ENCODE assay signal across 1 cellular context in the genomic region with DNA sequence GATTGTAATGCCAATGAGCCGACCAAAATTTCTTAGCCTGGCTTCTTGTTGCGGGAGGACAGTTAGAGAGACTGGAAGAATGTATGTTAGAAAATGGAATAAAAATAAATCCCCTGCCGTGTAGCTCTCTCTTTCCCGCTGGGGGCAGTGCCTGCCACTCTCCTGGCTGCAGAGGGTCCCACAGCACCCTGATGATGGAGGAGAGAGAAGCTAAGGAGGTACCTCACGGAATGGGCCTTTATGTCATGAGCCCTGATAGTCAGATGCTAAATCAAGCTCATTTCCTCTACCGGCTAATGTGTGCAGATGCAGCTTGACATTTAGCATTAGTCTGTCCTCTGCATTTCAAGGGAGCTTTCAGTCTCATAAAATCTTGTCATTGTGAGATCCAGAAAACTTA.
TF ChIP-seq lines count a peak whose summit lies in the region.

No MANE protein-coding gene starts in this region.

TF ChIP-seq in GM23338, 12 proteins besides CTCF, POLR2A, EP300 and RAD21:
- TF ChIP-seq, protein P1, sequence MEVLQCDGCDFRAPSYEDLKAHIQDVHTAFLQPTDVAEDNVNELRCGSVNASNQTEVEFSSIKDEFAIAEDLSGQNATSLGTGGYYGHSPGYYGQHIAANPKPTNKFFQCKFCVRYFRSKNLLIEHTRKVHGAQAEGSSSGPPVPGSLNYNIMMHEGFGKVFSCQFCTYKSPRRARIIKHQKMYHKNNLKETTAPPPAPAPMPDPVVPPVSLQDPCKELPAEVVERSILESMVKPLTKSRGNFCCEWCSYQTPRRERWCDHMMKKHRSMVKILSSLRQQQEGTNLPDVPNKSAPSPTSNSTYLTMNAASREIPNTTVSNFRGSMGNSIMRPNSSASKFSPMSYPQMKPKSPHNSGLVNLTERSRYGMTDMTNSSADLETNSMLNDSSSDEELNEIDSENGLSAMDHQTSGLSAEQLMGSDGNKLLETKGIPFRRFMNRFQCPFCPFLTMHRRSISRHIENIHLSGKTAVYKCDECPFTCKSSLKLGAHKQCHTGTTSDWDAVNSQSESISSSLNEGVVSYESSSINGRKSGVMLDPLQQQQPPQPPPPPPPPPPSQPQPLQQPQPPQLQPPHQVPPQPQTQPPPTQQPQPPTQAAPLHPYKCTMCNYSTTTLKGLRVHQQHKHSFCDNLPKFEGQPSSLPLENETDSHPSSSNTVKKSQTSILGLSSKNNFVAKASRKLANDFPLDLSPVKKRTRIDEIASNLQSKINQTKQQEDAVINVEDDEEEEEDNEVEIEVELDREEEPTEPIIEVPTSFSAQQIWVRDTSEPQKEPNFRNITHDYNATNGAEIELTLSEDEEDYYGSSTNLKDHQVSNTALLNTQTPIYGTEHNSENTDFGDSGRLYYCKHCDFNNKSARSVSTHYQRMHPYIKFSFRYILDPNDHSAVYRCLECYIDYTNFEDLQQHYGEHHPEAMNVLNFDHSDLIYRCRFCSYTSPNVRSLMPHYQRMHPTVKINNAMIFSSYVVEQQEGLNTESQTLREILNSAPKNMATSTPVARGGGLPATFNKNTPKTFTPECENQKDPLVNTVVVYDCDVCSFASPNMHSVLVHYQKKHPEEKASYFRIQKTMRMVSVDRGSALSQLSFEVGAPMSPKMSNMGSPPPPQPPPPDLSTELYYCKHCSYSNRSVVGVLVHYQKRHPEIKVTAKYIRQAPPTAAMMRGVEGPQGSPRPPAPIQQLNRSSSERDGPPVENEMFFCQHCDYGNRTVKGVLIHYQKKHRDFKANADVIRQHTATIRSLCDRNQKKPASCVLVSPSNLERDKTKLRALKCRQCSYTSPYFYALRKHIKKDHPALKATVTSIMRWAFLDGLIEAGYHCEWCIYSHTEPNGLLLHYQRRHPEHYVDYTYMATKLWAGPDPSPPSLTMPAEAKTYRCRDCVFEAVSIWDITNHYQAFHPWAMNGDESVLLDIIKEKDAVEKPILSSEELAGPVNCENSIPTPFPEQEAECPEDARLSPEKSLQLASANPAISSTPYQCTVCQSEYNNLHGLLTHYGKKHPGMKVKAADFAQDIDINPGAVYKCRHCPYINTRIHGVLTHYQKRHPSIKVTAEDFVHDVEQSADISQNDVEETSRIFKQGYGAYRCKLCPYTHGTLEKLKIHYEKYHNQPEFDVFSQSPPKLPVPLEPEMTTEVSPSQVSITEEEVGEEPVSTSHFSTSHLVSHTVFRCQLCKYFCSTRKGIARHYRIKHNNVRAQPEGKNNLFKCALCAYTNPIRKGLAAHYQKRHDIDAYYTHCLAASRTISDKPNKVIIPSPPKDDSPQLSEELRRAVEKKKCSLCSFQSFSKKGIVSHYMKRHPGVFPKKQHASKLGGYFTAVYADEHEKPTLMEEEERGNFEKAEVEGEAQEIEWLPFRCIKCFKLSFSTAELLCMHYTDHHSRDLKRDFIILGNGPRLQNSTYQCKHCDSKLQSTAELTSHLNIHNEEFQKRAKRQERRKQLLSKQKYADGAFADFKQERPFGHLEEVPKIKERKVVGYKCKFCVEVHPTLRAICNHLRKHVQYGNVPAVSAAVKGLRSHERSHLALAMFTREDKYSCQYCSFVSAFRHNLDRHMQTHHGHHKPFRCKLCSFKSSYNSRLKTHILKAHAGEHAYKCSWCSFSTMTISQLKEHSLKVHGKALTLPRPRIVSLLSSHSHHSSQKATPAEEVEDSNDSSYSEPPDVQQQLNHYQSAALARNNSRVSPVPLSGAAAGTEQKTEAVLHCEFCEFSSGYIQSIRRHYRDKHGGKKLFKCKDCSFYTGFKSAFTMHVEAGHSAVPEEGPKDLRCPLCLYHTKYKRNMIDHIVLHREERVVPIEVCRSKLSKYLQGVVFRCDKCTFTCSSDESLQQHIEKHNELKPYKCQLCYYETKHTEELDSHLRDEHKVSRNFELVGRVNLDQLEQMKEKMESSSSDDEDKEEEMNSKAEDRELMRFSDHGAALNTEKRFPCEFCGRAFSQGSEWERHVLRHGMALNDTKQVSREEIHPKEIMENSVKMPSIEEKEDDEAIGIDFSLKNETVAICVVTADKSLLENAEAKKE (CRISPR knock-in tag; IDR thresholded peaks at IDR 0.05) = peak; percentile 83
- no peak for TF ChIP-seq CREB1 (CRISPR knock-in tag; IDR thresholded peaks at IDR 0.05; ENCODE audit: low read depth)
